Comparison of ENCODE assay signal across 1 cellular context in genomic region chr7:123745437-123745836, GRCh38.
TF ChIP-seq lines count a peak whose summit lies in the region.

No MANE protein-coding gene starts in this region.

TF ChIP-seq in GM23338, 12 proteins besides CTCF, POLR2A, EP300 and RAD21 (continued from another document):
- TF ChIP-seq ZNF462 (CRISPR knock-in tag; IDR thresholded peaks at IDR 0.05) (no peak), JUNB (IDR thresholded peaks at IDR 0.05; ENCODE audit: unreplicated experiment) (no peak), STAT1 (IDR thresholded peaks at IDR 0.05; ENCODE audit: unreplicated experiment) (no peak), EZH2phosphoT487 (IDR thresholded peaks at IDR 0.05; ENCODE audit: unreplicated experiment) (no peak), ZNF114 (CRISPR knock-in tag; IDR thresholded peaks at IDR 0.05) (no peak)
